In genomic region chr19:58543826-58544590, GRCh38 we compare ENCODE assay signal across 1 cellular context.
TF ChIP-seq lines count a peak whose summit lies in the region.

TSS of gene TRIM28 (plus strand) at chr19:58544064. CDS start at chr19:58544758, 694 bp downstream.

TF ChIP-seq in HepG2, 621 proteins besides CTCF, POLR2A, EP300 and RAD21 (continued from another document and continues in another):
- TF ChIP-seq, protein P1, sequence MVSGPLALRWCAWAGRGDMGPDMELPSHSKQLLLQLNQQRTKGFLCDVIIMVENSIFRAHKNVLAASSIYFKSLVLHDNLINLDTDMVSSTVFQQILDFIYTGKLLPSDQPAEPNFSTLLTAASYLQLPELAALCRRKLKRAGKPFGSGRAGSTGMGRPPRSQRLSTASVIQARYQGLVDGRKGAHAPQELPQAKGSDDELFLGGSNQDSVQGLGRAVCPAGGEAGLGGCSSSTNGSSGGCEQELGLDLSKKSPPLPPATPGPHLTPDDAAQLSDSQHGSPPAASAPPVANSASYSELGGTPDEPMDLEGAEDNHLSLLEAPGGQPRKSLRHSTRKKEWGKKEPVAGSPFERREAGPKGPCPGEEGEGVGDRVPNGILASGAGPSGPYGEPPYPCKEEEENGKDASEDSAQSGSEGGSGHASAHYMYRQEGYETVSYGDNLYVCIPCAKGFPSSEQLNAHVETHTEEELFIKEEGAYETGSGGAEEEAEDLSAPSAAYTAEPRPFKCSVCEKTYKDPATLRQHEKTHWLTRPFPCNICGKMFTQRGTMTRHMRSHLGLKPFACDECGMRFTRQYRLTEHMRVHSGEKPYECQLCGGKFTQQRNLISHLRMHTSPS (CRISPR knock-in tag; IDR thresholded peaks at IDR 0.05; ENCODE audit: low read depth) = no peak
- TF ChIP-seq ZBTB4 (CRISPR knock-in tag; IDR thresholded peaks at IDR 0.05; ENCODE audit: borderline replicate concordance) (peak; percentile 66; the same call in 1 of the 2 replicates), ZNF772 (CRISPR knock-in tag; IDR thresholded peaks at IDR 0.05) (no peak), ZNF816 (CRISPR knock-in tag; IDR thresholded peaks at IDR 0.05; ENCODE audit: borderline replicate concordance) (no peak), NFIB (CRISPR knock-in tag; IDR thresholded peaks at IDR 0.05; ENCODE audit: borderline replicate concordance) (no peak), ATAD3A (CRISPR knock-in tag; IDR thresholded peaks at IDR 0.05) (no peak), EZH2 (conservative IDR thresholded peaks at IDR 0.05; ENCODE audit: low read depth, low read length) (no peak), MLXIP (CRISPR knock-in tag; IDR thresholded peaks at IDR 0.05; ENCODE audit: borderline replicate concordance) (no peak), STAT5B (CRISPR knock-in tag; IDR thresholded peaks at IDR 0.05) (no peak), THYN1 (CRISPR knock-in tag; IDR thresholded peaks at IDR 0.05; ENCODE audit: borderline replicate concordance, low read depth) (no peak), ZC3H13 (CRISPR knock-in tag; IDR thresholded peaks at IDR 0.05) (peak; percentile 90; the same call in 1 of the 2 replicates), HMG20A (CRISPR knock-in tag; IDR thresholded peaks at IDR 0.05; ENCODE audit: borderline replicate concordance) (no peak), ZSCAN29 (CRISPR knock-in tag; conservative IDR thresholded peaks at IDR 0.05) (no peak; the same call in 1 of the 2 replicates), TBL1XR1 (IDR thresholded peaks at IDR 0.05; ENCODE audit: borderline replicate concordance, low read length, partially characterized antibody) (no peak), ZNF180 (CRISPR knock-in tag; IDR thresholded peaks at IDR 0.05; ENCODE audit: borderline replicate concordance, low read depth) (no peak), ZFP36L2 (CRISPR knock-in tag; IDR thresholded peaks at IDR 0.05) (no peak), ZNF678 (CRISPR knock-in tag; IDR thresholded peaks at IDR 0.05) (no peak), SIN3A (IDR thresholded peaks at IDR 0.05; ENCODE audit: borderline replicate concordance, low read depth, low read length) (peak; percentile 39; the same call in 1 of the 2 replicates), SRF (IDR thresholded peaks at IDR 0.05; ENCODE audit: low read depth, low read length) (no peak), SETDB1 (CRISPR knock-in tag; IDR thresholded peaks at IDR 0.05; ENCODE audit: borderline replicate concordance) (no peak), PRMT3 (CRISPR knock-in tag; IDR thresholded peaks at IDR 0.05; ENCODE audit: borderline replicate concordance, low read depth) (no peak), CBX2 (IDR thresholded peaks at IDR 0.05; ENCODE audit: low read depth, low read length) (no peak), CBX2 (CRISPR knock-in tag; IDR thresholded peaks at IDR 0.05; ENCODE audit: low read depth) (0 out of 2 replicates have a peak, but pooled peaks have one; percentile 37), MEIS2 (CRISPR knock-in tag; IDR thresholded peaks at IDR 0.05) (peak; percentile 62; the same call in 1 of the 2 replicates), ZNF75D (CRISPR knock-in tag; IDR thresholded peaks at IDR 0.05; ENCODE audit: borderline replicate concordance) (no peak), ZNF629 (CRISPR knock-in tag; conservative IDR thresholded peaks at IDR 0.05) (no peak), ZNF232 (CRISPR knock-in tag; IDR thresholded peaks at IDR 0.05; ENCODE audit: borderline replicate concordance) (peak; percentile 67; the same call in 1 of the 2 replicates), ISX (CRISPR knock-in tag; conservative IDR thresholded peaks at IDR 0.05) (0 out of 2 replicates have a peak, but pooled peaks have one; percentile 74), YY1 (IDR thresholded peaks at IDR 0.05; ENCODE audit: insufficient read depth, insufficient replicate concordance, low read depth, low read length) (no peak), KLF13 (CRISPR knock-in tag; IDR thresholded peaks at IDR 0.05) (no peak), ZNF512 (CRISPR knock-in tag; IDR thresholded peaks at IDR 0.05) (no peak), RXRB (CRISPR knock-in tag; IDR thresholded peaks at IDR 0.05; ENCODE audit: borderline replicate concordance) (0 out of 2 replicates have a peak, but pooled peaks have one; percentile 58), KLF11 (CRISPR knock-in tag; IDR thresholded peaks at IDR 0.05) (peak; percentile 61; the same call in 1 of the 2 replicates), PPARG (CRISPR knock-in tag; conservative IDR thresholded peaks at IDR 0.05) (peak; percentile 43; the same call in 1 of the 2 replicates), MED8 (CRISPR knock-in tag; IDR thresholded peaks at IDR 0.05; ENCODE audit: insufficient replicate concordance) (no peak), ZNF24 (IDR thresholded peaks at IDR 0.05) (no peak), SP1 (IDR thresholded peaks at IDR 0.05) (no peak), SP1 (CRISPR knock-in tag; IDR thresholded peaks at IDR 0.05) (peak; percentile 47; the same call in 1 of the 2 replicates)
- TF ChIP-seq, protein P2, sequence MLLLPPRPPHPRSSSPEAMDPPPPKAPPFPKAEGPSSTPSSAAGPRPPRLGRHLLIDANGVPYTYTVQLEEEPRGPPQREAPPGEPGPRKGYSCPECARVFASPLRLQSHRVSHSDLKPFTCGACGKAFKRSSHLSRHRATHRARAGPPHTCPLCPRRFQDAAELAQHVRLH (CRISPR knock-in tag; IDR thresholded peaks at IDR 0.05; ENCODE audit: borderline replicate concordance, low read depth) = peak; percentile 72; the same call in 1 of the 2 replicates
- TF ChIP-seq, protein P3, sequence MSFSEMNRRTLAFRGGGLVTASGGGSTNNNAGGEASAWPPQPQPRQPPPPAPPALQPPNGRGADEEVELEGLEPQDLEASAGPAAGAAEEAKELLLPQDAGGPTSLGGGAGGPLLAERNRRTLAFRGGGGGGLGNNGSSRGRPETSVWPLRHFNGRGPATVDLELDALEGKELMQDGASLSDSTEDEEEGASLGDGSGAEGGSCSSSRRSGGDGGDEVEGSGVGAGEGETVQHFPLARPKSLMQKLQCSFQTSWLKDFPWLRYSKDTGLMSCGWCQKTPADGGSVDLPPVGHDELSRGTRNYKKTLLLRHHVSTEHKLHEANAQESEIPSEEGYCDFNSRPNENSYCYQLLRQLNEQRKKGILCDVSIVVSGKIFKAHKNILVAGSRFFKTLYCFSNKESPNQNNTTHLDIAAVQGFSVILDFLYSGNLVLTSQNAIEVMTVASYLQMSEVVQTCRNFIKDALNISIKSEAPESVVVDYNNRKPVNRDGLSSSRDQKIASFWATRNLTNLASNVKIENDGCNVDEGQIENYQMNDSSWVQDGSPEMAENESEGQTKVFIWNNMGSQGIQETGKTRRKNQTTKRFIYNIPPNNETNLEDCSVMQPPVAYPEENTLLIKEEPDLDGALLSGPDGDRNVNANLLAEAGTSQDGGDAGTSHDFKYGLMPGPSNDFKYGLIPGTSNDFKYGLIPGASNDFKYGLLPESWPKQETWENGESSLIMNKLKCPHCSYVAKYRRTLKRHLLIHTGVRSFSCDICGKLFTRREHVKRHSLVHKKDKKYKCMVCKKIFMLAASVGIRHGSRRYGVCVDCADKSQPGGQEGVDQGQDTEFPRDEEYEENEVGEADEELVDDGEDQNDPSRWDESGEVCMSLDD (CRISPR knock-in tag; IDR thresholded peaks at IDR 0.05; ENCODE audit: borderline replicate concordance) = no peak
- TF ChIP-seq, protein P4, sequence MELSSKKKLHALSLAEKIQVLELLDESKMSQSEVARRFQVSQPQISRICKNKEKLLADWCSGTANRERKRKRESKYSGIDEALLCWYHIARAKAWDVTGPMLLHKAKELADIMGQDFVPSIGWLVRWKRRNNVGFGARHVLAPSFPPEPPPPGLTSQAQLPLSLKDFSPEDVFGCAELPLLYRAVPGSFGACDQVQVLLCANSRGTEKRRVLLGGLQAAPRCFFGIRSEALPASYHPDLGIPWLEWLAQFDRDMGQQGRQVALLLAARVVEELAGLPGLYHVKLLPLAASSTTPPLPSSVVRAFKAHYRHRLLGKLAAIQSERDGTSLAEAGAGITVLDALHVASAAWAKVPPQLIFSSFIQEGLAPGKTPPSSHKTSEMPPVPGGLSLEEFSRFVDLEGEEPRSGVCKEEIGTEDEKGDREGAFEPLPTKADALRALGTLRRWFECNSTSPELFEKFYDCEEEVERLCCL (CRISPR knock-in tag; IDR thresholded peaks at IDR 0.05; ENCODE audit: borderline replicate concordance) = no peak; the same call in 1 of the 2 replicates
- TF ChIP-seq, protein P5, sequence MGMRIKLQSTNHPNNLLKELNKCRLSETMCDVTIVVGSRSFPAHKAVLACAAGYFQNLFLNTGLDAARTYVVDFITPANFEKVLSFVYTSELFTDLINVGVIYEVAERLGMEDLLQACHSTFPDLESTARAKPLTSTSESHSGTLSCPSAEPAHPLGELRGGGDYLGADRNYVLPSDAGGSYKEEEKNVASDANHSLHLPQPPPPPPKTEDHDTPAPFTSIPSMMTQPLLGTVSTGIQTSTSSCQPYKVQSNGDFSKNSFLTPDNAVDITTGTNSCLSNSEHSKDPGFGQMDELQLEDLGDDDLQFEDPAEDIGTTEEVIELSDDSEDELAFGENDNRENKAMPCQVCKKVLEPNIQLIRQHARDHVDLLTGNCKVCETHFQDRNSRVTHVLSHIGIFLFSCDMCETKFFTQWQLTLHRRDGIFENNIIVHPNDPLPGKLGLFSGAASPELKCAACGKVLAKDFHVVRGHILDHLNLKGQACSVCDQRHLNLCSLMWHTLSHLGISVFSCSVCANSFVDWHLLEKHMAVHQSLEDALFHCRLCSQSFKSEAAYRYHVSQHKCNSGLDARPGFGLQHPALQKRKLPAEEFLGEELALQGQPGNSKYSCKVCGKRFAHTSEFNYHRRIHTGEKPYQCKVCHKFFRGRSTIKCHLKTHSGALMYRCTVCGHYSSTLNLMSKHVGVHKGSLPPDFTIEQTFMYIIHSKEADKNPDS (CRISPR knock-in tag; IDR thresholded peaks at IDR 0.05) = no peak
- TF ChIP-seq, protein P6, sequence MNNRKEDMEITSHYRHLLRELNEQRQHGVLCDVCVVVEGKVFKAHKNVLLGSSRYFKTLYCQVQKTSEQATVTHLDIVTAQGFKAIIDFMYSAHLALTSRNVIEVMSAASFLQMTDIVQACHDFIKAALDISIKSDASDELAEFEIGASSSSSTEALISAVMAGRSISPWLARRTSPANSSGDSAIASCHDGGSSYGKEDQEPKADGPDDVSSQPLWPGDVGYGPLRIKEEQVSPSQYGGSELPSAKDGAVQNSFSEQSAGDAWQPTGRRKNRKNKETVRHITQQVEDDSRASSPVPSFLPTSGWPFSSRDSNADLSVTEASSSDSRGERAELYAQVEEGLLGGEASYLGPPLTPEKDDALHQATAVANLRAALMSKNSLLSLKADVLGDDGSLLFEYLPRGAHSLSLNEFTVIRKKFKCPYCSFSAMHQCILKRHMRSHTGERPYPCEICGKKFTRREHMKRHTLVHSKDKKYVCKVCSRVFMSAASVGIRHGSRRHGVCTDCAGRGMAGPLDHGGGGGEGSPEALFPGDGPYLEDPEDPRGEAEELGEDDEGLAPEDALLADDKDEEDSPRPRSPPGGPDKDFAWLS (CRISPR knock-in tag; IDR thresholded peaks at IDR 0.05; ENCODE audit: borderline replicate concordance) = no peak
- TF ChIP-seq, protein P7, sequence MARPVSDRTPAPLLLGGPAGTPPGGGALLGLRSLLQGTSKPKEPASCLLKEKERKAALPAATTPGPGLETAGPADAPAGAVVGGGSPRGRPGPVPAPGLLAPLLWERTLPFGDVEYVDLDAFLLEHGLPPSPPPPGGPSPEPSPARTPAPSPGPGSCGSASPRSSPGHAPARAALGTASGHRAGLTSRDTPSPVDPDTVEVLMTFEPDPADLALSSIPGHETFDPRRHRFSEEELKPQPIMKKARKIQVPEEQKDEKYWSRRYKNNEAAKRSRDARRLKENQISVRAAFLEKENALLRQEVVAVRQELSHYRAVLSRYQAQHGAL (CRISPR knock-in tag; IDR thresholded peaks at IDR 0.05; ENCODE audit: not compliant biosample characterization) = no peak
